ENCODE assay signal across 12 cellular contexts in the genomic region with DNA sequence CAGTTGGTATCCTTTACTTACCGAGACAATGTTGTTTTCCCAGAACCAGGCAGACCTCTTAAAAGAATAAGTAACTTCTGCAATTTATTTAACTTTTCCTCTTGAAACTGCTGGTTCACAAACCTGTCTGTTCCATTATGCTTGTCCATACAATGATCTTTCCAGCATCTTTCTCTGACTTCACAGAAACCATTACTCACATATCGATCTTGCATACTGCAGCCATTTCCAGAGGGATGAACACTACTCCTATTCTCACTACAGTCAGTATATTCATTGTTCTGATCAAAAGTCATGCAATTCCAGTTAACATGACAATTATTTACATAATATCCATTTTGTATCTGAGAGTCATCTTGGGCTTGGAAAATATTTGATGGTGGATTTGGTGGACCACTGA. TPM values are rescaled to one million over a fixed set of nuclear protein-coding genes. Genes with fewer than 3 reads are reported as not detected.
DNase-seq lines count a peak whose midpoint lies in the region; ATAC-seq and TF ChIP-seq lines count a peak whose summit lies in the region.
"Had no signal": no experiment of that assay in that cellular context is flagged by ENCODE, and none has a peak within 500 bp of the region (broad histone marks: within the 10 kb centered on the region; RNA-seq: fewer than 3 reads in every experiment).

No MANE protein-coding gene starts in this region.

- H3K36me3 Mint-ChIP-seq in activated CD4-positive, alpha-beta T cell treated with anti-CD3 and anti-CD28 coated beads for 36 hours (ENCODE audit: low read depth) = peaks cover 51% of the 10 kb centered on the region
- H3K36me3 Mint-ChIP-seq in activated naive CD8-positive, alpha-beta T cell treated with anti-CD3 and anti-CD28 coated beads, Interleukin-2, amount 10 ng/mL, durations not matched to agents 7 days and 5 days = peaks cover 37% of the 10 kb centered on the region
- H3K36me3 Mint-ChIP-seq in natural killer cell treated with Interleukin-12 subunit alpha and Interleukin-12 subunit beta and Interleukin-15 and Interleukin-18, amount 100 ng/mL, for 72 hours = peaks cover 29% of the 10 kb centered on the region

- peaks cover 65% of the 10 kb centered on the region for H3K4me1 Mint-ChIP-seq in activated CD4-positive, alpha-beta T cell treated with anti-CD3 and anti-CD28 coated beads for 36 hours
- peaks cover 54% of the 10 kb centered on the region for H3K4me1 Mint-ChIP-seq in activated naive CD8-positive, alpha-beta T cell treated with anti-CD3 and anti-CD28 coated beads, Interleukin-2, amount 10 ng/mL, durations not matched to agents 7 days and 5 days
- peaks cover 60 to 72% of the 10 kb centered on the region in 2 donors for H3K4me1 Mint-ChIP-seq in natural killer cell treated with Interleukin-12 subunit alpha and Interleukin-12 subunit beta and Interleukin-15 and Interleukin-18, amount 100 ng/mL, for 72 hours (ENCODE audit: low read depth in 2 of 2)

- no peak for DNase-seq in activated CD4-positive, alpha-beta T cell treated with anti-CD3 and anti-CD28 coated beads for 36 hours
- DNase-seq in activated CD4-positive, alpha-beta T cell treated with anti-CD3 and anti-CD28 coated beads, Interleukin-2, amount 50 U/mL, for 1 hour = no peak
- DNase-seq in DND-41 = no peak
- no peak for DNase-seq in activated naive CD8-positive, alpha-beta T cell treated with anti-CD3 and anti-CD28 coated beads, Interleukin-2, amount 10 ng/mL, durations not matched to agents 7 days and 5 days
- no peak for DNase-seq in natural killer cell treated with Interleukin-12 subunit alpha and Interleukin-12 subunit beta and Interleukin-15 and Interleukin-18, amount 100 ng/mL, for 72 hours (ENCODE audit: low spot score)
- DNase-seq in DMS153 (lab: John Stamatoyannopoulos, UW) = no peak
- no peak for DNase-seq in stimulated activated CD4-positive, alpha-beta T cell treated with anti-CD3 and anti-CD28 coated beads, Interleukin-2, amount 100 ng/mL, for 48 hours
- DNase-seq: kidney glomerular epithelial cell; mucosa of descending colon; stimulated activated CD8-positive, alpha-beta memory T cell treated with anti-CD3 and anti-CD28 coated beads, Interleukin-4, amount 100 ng/mL, for 48 hours had no signal

- peaks cover 77% of the 10 kb centered on the region for H3K79me2 ChIP-seq in DND-41 (ENCODE audit: insufficient read depth, low read length)

- H3K27ac ChIP-seq in DND-41 (ENCODE audit: low read length) = no peak overlapping the region
- H3K27ac ChIP-seq: epithelial cell of prostate had no signal

- peaks cover 32% of the 10 kb centered on the region for H3K36me3 ChIP-seq in DND-41 (ENCODE audit: insufficient read depth, low read length)

- no peak for TF ChIP-seq CTCF in DND-41 (IDR thresholded peaks at IDR 0.05; ENCODE audit: borderline replicate concordance, extremely low read depth, low read length, poor library complexity, severe bottlenecking)

- CTCF ChIA-PET in activated CD4-positive, alpha-beta T cell treated with anti-CD3 and anti-CD28 coated beads for 36 hours (lab: Charles Lee) = interaction anchor here (1.1 kb wide), 1 partner anchor 11 kb away, joined by 3 read pairs; no protein-coding TSS in a partner anchor

- no peaks in the 10 kb centered on the region for H3K27me3 ChIP-seq in DND-41 (ENCODE audit: insufficient read depth, low read length, poor library complexity)

- no peak overlapping the region for H3K9ac ChIP-seq in DND-41 (ENCODE audit: low read depth, low read length)

- peak overlapping the region; percentile 82 for H3K4me2 ChIP-seq in DND-41 (ENCODE audit: insufficient read depth, low read length)

- POLR2A ChIA-PET in activated CD4-positive, alpha-beta T cell treated with anti-CD3 and anti-CD28 coated beads for 36 hours (lab: Charles Lee) = interaction anchor here (0.6 kb wide), 1 partner anchor 19 kb away, joined by 3 read pairs; no protein-coding TSS in a partner anchor
- POLR2A ChIA-PET in activated naive CD8-positive, alpha-beta T cell treated with anti-CD3 and anti-CD28 coated beads, Interleukin-2, amount 10 ng/mL, durations not matched to agents 7 days and 5 days (lab: Charles Lee) = no interaction called here

- H3K9me3 Mint-ChIP-seq in activated CD4-positive, alpha-beta T cell treated with anti-CD3 and anti-CD28 coated beads for 36 hours (ENCODE audit: low read depth) = no peaks in the 10 kb centered on the region
- H3K9me3 Mint-ChIP-seq in activated naive CD8-positive, alpha-beta T cell treated with anti-CD3 and anti-CD28 coated beads, Interleukin-2, amount 10 ng/mL, durations not matched to agents 7 days and 5 days = peaks cover 1% of the 10 kb centered on the region
- no peaks in the 10 kb centered on the region for H3K9me3 Mint-ChIP-seq in natural killer cell treated with Interleukin-12 subunit alpha and Interleukin-12 subunit beta and Interleukin-15 and Interleukin-18, amount 100 ng/mL, for 72 hours

- peaks cover 78% of the 10 kb centered on the region for H3K4me1 ChIP-seq in DND-41 (ENCODE audit: insufficient read depth, low read length)

- intact Hi-C loops in activated CD4-positive, alpha-beta T cell treated with anti-CD3 and anti-CD28 coated beads for 36 hours (cut with DNase I, micrococcal nuclease) = loop anchor here (5.0 to 10.0 kb wide), 8 partner anchors 33 to 1331 kb away; a partner anchor contains a TSS

- peak overlapping the region; percentile 55 for H3K4me3 Mint-ChIP-seq in activated CD4-positive, alpha-beta T cell treated with anti-CD3 and anti-CD28 coated beads for 36 hours
- peak overlapping the region; percentile 15 for H3K4me3 Mint-ChIP-seq in activated naive CD8-positive, alpha-beta T cell treated with anti-CD3 and anti-CD28 coated beads, Interleukin-2, amount 10 ng/mL, durations not matched to agents 7 days and 5 days
- H3K4me3 Mint-ChIP-seq in natural killer cell treated with Interleukin-12 subunit alpha and Interleukin-12 subunit beta and Interleukin-15 and Interleukin-18, amount 100 ng/mL, for 72 hours = peak overlapping the region; percentile 88

- no peaks in the 10 kb centered on the region for H3K27me3 Mint-ChIP-seq in activated CD4-positive, alpha-beta T cell treated with anti-CD3 and anti-CD28 coated beads for 36 hours
- no peaks in the 10 kb centered on the region for H3K27me3 Mint-ChIP-seq in activated naive CD8-positive, alpha-beta T cell treated with anti-CD3 and anti-CD28 coated beads, Interleukin-2, amount 10 ng/mL, durations not matched to agents 7 days and 5 days
- H3K27me3 Mint-ChIP-seq in natural killer cell treated with Interleukin-12 subunit alpha and Interleukin-12 subunit beta and Interleukin-15 and Interleukin-18, amount 100 ng/mL, for 72 hours = no peaks in the 10 kb centered on the region

- no peaks in the 10 kb centered on the region for H3K9me3 ChIP-seq in DND-41 (ENCODE audit: insufficient read depth, low read length, severe bottlenecking)
- H3K9me3 ChIP-seq: mucosa of descending colon had no signal

- H2AFZ ChIP-seq in DND-41 (ENCODE audit: low read depth, low read length) = no peak overlapping the region

- peak overlapping the region in 1 of 2 experiments; percentile 89; a peak in 2 of 4 replicates for H3K4me3 ChIP-seq in DND-41 (ENCODE audit: low read depth in 1 of 2, low read length in 2 of 2)
- H3K4me3 ChIP-seq: mucosa of descending colon had no signal

- H4K20me1 ChIP-seq in DND-41 (ENCODE audit: insufficient read depth, low read length) = peaks cover 25% of the 10 kb centered on the region

- peak overlapping the region; percentile 88 for H3K27ac Mint-ChIP-seq in activated CD4-positive, alpha-beta T cell treated with anti-CD3 and anti-CD28 coated beads for 36 hours
- H3K27ac Mint-ChIP-seq in activated naive CD8-positive, alpha-beta T cell treated with anti-CD3 and anti-CD28 coated beads, Interleukin-2, amount 10 ng/mL, durations not matched to agents 7 days and 5 days = no peak overlapping the region
- peak overlapping the region; percentile 92 for H3K27ac Mint-ChIP-seq in natural killer cell treated with Interleukin-12 subunit alpha and Interleukin-12 subunit beta and Interleukin-15 and Interleukin-18, amount 100 ng/mL, for 72 hours

- ATAC-seq in activated CD4-positive, alpha-beta T cell treated with anti-CD3 and anti-CD28 coated beads for 36 hours = no peak
- ATAC-seq in DND-41 (ENCODE audit: insufficient read depth, low read depth) (no peak), GM18519 (IDR thresholded peaks at IDR 0.05; ENCODE audit: low FRiP score, unreplicated experiment) (no peak)
- ATAC-seq in activated naive CD8-positive, alpha-beta T cell treated with anti-CD3 and anti-CD28 coated beads, Interleukin-2, amount 10 ng/mL, durations not matched to agents 7 days and 5 days (ENCODE audit: low read depth) = no peak
- no peak for ATAC-seq in natural killer cell treated with Interleukin-12 subunit alpha and Interleukin-12 subunit beta and Interleukin-15 and Interleukin-18, amount 100 ng/mL, for 72 hours
- ATAC-seq: mucosa of descending colon had no signal

RNA-seq across cellular contexts. Expression of a gene that starts 2.8 kb away (rescaled TPM):
- 100 to 1,000 TPM in 1 of 2 experiments, 10 to 100 TPM in 1; 95.1 to 105 TPM for total RNA-seq in activated CD4-positive, alpha-beta T cell treated with anti-CD3 and anti-CD28 coated beads for 36 hours
- total RNA-seq in activated naive CD8-positive, alpha-beta T cell treated with anti-CD3 and anti-CD28 coated beads, Interleukin-2, amount 10 ng/mL, durations not matched to agents 7 days and 5 days = 100 to 1,000 TPM; 160 to 180 TPM
- 100 to 1,000 TPM; 141 to 155 TPM for total RNA-seq in natural killer cell treated with Interleukin-12 subunit alpha and Interleukin-12 subunit beta and Interleukin-15 and Interleukin-18, amount 100 ng/mL, for 72 hours

RNA-seq across cellular contexts. Expression of a gene that starts 50.5 kb away (rescaled TPM):
- 10 to 100 TPM; 51.3 to 75.7 TPM for total RNA-seq in activated CD4-positive, alpha-beta T cell treated with anti-CD3 and anti-CD28 coated beads for 36 hours
- total RNA-seq in activated naive CD8-positive, alpha-beta T cell treated with anti-CD3 and anti-CD28 coated beads, Interleukin-2, amount 10 ng/mL, durations not matched to agents 7 days and 5 days = 10 to 100 TPM; 64.8 to 71.3 TPM
- total RNA-seq in natural killer cell treated with Interleukin-12 subunit alpha and Interleukin-12 subunit beta and Interleukin-15 and Interleukin-18, amount 100 ng/mL, for 72 hours = 10 to 100 TPM; 46.9 to 48.6 TPM

Comparison
In these comparisons a context has a peak if more than half of its experiments do, and no peak if none do; other contexts are left out.
1. H3K4me3 Mint-ChIP-seq: peak in every context shown above with its lines; median percentile 88 in natural killer cell treated with Interleukin-12 subunit alpha and Interleukin-12 subunit beta and Interleukin-15 and Interleukin-18, amount 100 ng/mL, for 72 hours; 55 in activated CD4-positive, alpha-beta T cell treated with anti-CD3 and anti-CD28 coated beads for 36 hours; 15 in activated naive CD8-positive, alpha-beta T cell treated with anti-CD3 and anti-CD28 coated beads, Interleukin-2, amount 10 ng/mL, durations not matched to agents 7 days and 5 days.